ENCODE assay signal across 1 cellular context in the genomic region with DNA sequence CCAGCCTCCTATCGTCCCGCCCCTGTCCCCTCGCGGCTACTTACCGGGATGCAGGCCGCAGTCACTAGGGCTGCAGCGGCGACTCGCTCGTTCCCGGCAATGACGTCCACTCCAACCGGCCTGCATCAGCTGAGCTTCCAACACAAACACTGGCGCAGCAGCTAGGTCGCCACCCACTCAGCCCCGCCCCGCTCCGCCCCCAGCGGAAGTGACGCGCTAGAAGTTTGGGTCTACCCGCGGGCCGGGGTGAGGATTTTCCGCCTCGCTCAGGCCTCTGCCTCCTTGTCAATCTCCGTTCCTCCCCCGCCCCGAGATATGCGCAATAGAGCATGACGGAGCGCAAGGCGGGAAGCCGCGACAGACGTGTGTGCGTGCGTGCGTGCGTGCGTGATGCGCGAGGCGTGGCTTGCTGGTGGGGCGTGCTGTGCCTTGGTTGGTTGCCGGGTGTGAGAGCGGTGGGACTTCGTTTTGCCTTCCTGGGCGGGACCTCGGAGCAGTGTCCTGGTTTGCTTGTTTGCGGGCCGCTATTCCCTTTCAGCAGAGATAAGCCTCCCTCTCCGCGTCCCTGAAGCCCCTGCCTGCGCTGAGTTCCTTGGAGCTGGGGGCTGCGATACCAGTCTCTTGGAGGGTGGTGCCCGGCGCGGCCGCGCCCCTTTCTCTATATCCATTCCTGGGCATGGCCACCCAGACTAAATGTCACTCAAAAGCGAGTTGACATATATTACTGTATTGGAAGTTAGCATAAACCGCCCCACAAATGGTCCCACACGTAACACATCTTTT.
TF ChIP-seq lines count a peak whose summit lies in the region.

A gene with protein sequence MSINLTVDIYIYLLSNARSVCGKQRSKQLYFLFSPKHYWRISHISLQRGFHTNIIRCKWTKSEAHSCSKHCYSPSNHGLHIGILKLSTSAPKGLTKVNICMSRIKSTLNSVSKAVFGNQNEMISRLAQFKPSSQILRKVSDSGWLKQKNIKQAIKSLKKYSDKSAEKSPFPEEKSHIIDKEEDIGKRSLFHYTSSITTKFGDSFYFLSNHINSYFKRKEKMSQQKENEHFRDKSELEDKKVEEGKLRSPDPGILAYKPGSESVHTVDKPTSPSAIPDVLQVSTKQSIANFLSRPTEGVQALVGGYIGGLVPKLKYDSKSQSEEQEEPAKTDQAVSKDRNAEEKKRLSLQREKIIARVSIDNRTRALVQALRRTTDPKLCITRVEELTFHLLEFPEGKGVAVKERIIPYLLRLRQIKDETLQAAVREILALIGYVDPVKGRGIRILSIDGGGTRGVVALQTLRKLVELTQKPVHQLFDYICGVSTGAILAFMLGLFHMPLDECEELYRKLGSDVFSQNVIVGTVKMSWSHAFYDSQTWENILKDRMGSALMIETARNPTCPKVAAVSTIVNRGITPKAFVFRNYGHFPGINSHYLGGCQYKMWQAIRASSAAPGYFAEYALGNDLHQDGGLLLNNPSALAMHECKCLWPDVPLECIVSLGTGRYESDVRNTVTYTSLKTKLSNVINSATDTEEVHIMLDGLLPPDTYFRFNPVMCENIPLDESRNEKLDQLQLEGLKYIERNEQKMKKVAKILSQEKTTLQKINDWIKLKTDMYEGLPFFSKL (minus strand): TSS at position 151 of the 783 bp plus-strand sequence. CDS start 10,644 bp downstream, outside the sequence.

TF ChIP-seq in WTC11, 78 proteins besides CTCF, POLR2A, EP300 and RAD21 (continued from another document and continues in another):
- TF ChIP-seq, protein P1, sequence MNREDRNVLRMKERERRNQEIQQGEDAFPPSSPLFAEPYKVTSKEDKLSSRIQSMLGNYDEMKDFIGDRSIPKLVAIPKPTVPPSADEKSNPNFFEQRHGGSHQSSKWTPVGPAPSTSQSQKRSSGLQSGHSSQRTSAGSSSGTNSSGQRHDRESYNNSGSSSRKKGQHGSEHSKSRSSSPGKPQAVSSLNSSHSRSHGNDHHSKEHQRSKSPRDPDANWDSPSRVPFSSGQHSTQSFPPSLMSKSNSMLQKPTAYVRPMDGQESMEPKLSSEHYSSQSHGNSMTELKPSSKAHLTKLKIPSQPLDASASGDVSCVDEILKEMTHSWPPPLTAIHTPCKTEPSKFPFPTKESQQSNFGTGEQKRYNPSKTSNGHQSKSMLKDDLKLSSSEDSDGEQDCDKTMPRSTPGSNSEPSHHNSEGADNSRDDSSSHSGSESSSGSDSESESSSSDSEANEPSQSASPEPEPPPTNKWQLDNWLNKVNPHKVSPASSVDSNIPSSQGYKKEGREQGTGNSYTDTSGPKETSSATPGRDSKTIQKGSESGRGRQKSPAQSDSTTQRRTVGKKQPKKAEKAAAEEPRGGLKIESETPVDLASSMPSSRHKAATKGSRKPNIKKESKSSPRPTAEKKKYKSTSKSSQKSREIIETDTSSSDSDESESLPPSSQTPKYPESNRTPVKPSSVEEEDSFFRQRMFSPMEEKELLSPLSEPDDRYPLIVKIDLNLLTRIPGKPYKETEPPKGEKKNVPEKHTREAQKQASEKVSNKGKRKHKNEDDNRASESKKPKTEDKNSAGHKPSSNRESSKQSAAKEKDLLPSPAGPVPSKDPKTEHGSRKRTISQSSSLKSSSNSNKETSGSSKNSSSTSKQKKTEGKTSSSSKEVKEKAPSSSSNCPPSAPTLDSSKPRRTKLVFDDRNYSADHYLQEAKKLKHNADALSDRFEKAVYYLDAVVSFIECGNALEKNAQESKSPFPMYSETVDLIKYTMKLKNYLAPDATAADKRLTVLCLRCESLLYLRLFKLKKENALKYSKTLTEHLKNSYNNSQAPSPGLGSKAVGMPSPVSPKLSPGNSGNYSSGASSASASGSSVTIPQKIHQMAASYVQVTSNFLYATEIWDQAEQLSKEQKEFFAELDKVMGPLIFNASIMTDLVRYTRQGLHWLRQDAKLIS (CRISPR knock-in tag; IDR thresholded peaks at IDR 0.05; ENCODE audit: borderline replicate concordance), result no peak
- TF ChIP-seq, protein P2, sequence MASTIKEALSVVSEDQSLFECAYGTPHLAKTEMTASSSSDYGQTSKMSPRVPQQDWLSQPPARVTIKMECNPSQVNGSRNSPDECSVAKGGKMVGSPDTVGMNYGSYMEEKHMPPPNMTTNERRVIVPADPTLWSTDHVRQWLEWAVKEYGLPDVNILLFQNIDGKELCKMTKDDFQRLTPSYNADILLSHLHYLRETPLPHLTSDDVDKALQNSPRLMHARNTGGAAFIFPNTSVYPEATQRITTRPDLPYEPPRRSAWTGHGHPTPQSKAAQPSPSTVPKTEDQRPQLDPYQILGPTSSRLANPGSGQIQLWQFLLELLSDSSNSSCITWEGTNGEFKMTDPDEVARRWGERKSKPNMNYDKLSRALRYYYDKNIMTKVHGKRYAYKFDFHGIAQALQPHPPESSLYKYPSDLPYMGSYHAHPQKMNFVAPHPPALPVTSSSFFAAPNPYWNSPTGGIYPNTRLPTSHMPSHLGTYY (CRISPR knock-in tag; IDR thresholded peaks at IDR 0.05), result no peak
- TF ChIP-seq SMAD3 (CRISPR knock-in tag; IDR thresholded peaks at IDR 0.05; ENCODE audit: borderline replicate concordance) (peak; percentile 84; the same call in 1 of the 2 replicates), GRHL2 (CRISPR knock-in tag; IDR thresholded peaks at IDR 0.05; ENCODE audit: insufficient replicate concordance, severe bottlenecking) (no peak), IRF2 (CRISPR knock-in tag; IDR thresholded peaks at IDR 0.05; ENCODE audit: borderline replicate concordance, low read depth) (no peak), ELF4 (CRISPR knock-in tag; IDR thresholded peaks at IDR 0.05; ENCODE audit: low read depth) (no peak), NFATC4 (CRISPR knock-in tag; IDR thresholded peaks at IDR 0.05) (no peak), NFYB (CRISPR knock-in tag; conservative IDR thresholded peaks at IDR 0.05; ENCODE audit: low read depth) (peak; percentile 72), ETV6 (CRISPR knock-in tag; IDR thresholded peaks at IDR 0.05) (peak; percentile 78), ZNF219 (CRISPR knock-in tag; IDR thresholded peaks at IDR 0.05; ENCODE audit: borderline replicate concordance) (no peak), HMGA2 (CRISPR knock-in tag; IDR thresholded peaks at IDR 0.05) (no peak), CBFB (CRISPR knock-in tag; IDR thresholded peaks at IDR 0.05; ENCODE audit: low read depth) (no peak), JAZF1 (CRISPR knock-in tag; IDR thresholded peaks at IDR 0.05) (no peak), RELA (CRISPR knock-in tag; IDR thresholded peaks at IDR 0.05; ENCODE audit: borderline replicate concordance) (no peak), ZNF416 (CRISPR knock-in tag; IDR thresholded peaks at IDR 0.05) (no peak), PRRX2 (CRISPR knock-in tag; IDR thresholded peaks at IDR 0.05) (no peak), GABPB1 (CRISPR knock-in tag; IDR thresholded peaks at IDR 0.05) (peak; percentile 82), SP1 (CRISPR knock-in tag; conservative IDR thresholded peaks at IDR 0.05) (peak; percentile 99), ZNF317 (CRISPR knock-in tag; IDR thresholded peaks at IDR 0.05; ENCODE audit: borderline replicate concordance, low read depth) (no peak), NFE2L1 (CRISPR knock-in tag; IDR thresholded peaks at IDR 0.05) (peak; percentile 94), CREB1 (CRISPR knock-in tag; IDR thresholded peaks at IDR 0.05) (no peak), FOXK1 (CRISPR knock-in tag; IDR thresholded peaks at IDR 0.05) (peak; percentile 95), ESRRA (CRISPR knock-in tag; IDR thresholded peaks at IDR 0.05; ENCODE audit: borderline replicate concordance) (no peak), TEAD4 (CRISPR knock-in tag; IDR thresholded peaks at IDR 0.05) (no peak)
- TF ChIP-seq, protein P3, sequence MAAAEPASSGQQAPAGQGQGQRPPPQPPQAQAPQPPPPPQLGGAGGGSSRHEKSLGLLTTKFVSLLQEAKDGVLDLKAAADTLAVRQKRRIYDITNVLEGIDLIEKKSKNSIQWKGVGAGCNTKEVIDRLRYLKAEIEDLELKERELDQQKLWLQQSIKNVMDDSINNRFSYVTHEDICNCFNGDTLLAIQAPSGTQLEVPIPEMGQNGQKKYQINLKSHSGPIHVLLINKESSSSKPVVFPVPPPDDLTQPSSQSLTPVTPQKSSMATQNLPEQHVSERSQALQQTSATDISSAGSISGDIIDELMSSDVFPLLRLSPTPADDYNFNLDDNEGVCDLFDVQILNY (CRISPR knock-in tag; IDR thresholded peaks at IDR 0.05), result peak; percentile 99
- TF ChIP-seq, protein P4, sequence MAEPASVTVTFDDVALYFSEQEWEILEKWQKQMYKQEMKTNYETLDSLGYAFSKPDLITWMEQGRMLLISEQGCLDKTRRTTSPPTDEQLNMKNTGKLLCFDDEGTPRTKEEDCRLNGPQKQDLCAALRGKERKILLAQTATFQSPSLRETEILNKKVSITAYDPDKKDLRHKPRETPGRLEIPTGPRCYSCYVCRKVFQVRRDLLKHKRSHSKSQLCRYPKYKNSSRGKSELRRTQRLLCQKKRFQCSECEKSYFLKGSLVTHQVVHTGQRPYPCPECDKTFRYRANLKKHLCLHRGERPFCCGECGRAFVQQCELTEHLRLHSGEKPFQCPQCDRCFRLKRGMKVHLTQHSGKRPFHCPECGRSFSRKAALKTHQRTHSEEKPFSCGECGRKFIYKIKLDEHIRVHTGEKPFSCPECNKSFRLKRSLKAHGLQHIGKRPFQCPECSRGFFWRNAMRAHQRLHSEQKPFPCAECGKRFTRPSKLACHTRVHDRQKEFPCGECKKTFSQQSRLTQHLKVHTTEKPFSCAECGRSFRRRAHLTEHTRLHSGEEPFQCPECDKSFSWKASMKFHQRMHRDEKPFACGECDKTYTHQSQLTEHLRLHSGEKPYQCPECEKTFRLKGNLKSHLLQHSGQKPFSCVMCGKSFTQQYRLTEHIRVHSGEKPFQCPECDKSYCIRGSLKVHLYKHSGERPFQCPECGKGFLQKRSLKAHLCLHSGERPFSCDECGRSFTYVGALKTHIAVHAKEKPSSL (CRISPR knock-in tag; conservative IDR thresholded peaks at IDR 0.05), result no peak
- TF ChIP-seq, protein P5, sequence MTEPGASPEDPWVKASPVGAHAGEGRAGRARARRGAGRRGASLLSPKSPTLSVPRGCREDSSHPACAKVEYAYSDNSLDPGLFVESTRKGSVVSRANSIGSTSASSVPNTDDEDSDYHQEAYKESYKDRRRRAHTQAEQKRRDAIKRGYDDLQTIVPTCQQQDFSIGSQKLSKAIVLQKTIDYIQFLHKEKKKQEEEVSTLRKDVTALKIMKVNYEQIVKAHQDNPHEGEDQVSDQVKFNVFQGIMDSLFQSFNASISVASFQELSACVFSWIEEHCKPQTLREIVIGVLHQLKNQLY (CRISPR knock-in tag; IDR thresholded peaks at IDR 0.05), result no peak
- TF ChIP-seq, protein P6, sequence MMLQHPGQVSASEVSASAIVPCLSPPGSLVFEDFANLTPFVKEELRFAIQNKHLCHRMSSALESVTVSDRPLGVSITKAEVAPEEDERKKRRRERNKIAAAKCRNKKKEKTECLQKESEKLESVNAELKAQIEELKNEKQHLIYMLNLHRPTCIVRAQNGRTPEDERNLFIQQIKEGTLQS (CRISPR knock-in tag; conservative IDR thresholded peaks at IDR 0.05), result no peak
- TF ChIP-seq, protein P7, sequence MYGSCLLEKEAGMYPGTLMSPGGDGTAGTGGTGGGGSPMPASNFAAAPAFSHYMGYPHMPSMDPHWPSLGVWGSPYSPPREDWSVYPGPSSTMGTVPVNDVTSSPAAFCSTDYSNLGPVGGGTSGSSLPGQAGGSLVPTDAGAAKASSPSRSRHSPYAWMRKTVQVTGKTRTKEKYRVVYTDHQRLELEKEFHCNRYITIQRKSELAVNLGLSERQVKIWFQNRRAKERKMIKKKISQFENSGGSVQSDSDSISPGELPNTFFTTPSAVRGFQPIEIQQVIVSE (CRISPR knock-in tag; IDR thresholded peaks at IDR 0.05; ENCODE audit: borderline replicate concordance), result no peak
- TF ChIP-seq, protein P8, sequence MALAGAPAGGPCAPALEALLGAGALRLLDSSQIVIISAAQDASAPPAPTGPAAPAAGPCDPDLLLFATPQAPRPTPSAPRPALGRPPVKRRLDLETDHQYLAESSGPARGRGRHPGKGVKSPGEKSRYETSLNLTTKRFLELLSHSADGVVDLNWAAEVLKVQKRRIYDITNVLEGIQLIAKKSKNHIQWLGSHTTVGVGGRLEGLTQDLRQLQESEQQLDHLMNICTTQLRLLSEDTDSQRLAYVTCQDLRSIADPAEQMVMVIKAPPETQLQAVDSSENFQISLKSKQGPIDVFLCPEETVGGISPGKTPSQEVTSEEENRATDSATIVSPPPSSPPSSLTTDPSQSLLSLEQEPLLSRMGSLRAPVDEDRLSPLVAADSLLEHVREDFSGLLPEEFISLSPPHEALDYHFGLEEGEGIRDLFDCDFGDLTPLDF (CRISPR knock-in tag; IDR thresholded peaks at IDR 0.05), result no peak
- TF ChIP-seq, protein P9, sequence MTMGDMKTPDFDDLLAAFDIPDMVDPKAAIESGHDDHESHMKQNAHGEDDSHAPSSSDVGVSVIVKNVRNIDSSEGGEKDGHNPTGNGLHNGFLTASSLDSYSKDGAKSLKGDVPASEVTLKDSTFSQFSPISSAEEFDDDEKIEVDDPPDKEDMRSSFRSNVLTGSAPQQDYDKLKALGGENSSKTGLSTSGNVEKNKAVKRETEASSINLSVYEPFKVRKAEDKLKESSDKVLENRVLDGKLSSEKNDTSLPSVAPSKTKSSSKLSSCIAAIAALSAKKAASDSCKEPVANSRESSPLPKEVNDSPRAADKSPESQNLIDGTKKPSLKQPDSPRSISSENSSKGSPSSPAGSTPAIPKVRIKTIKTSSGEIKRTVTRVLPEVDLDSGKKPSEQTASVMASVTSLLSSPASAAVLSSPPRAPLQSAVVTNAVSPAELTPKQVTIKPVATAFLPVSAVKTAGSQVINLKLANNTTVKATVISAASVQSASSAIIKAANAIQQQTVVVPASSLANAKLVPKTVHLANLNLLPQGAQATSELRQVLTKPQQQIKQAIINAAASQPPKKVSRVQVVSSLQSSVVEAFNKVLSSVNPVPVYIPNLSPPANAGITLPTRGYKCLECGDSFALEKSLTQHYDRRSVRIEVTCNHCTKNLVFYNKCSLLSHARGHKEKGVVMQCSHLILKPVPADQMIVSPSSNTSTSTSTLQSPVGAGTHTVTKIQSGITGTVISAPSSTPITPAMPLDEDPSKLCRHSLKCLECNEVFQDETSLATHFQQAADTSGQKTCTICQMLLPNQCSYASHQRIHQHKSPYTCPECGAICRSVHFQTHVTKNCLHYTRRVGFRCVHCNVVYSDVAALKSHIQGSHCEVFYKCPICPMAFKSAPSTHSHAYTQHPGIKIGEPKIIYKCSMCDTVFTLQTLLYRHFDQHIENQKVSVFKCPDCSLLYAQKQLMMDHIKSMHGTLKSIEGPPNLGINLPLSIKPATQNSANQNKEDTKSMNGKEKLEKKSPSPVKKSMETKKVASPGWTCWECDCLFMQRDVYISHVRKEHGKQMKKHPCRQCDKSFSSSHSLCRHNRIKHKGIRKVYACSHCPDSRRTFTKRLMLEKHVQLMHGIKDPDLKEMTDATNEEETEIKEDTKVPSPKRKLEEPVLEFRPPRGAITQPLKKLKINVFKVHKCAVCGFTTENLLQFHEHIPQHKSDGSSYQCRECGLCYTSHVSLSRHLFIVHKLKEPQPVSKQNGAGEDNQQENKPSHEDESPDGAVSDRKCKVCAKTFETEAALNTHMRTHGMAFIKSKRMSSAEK (CRISPR knock-in tag; IDR thresholded peaks at IDR 0.05; ENCODE audit: borderline replicate concordance), result no peak
- TF ChIP-seq, protein P10, sequence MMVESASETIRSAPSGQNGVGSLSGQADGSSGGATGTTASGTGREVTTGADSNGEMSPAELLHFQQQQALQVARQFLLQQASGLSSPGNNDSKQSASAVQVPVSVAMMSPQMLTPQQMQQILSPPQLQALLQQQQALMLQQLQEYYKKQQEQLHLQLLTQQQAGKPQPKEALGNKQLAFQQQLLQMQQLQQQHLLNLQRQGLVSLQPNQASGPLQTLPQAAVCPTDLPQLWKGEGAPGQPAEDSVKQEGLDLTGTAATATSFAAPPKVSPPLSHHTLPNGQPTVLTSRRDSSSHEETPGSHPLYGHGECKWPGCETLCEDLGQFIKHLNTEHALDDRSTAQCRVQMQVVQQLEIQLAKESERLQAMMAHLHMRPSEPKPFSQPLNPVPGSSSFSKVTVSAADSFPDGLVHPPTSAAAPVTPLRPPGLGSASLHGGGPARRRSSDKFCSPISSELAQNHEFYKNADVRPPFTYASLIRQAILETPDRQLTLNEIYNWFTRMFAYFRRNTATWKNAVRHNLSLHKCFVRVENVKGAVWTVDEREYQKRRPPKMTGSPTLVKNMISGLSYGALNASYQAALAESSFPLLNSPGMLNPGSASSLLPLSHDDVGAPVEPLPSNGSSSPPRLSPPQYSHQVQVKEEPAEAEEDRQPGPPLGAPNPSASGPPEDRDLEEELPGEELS (CRISPR knock-in tag; IDR thresholded peaks at IDR 0.05), result peak; percentile 85; the same call in 1 of the 2 replicates
